16 cellular contexts compared by ENCODE assay signal in the genomic region with DNA sequence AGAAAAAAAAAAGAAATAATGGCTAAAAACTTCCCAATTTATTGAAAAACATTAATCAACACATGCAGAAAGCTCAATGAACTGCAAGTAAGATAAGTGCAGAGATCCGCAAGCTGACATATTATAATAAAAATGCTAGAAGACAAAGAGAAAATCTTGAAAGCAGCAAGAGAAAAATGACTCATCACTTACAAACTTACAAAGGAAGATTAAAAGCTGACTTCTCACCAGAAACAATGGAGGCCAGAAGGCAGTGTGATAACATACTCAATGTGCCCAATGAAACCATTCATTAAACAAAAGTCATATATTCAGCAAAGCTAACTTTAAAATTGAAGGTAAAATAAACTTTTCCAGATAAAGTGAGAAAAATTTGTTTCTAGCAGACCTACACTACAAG.
"Had no signal": no experiment of that assay in that cellular context is flagged by ENCODE, and none has a peak within 500 bp of the region (broad histone marks: within the 10 kb centered on the region; RNA-seq: fewer than 3 reads in every experiment).

No MANE protein-coding gene starts in this region.

- H3K27ac ChIP-seq: body of pancreas, parathyroid adenoma, uterus had no signal

- H3K4me1 ChIP-seq: body of pancreas, parathyroid adenoma, uterus had no signal

- H3K27me3 ChIP-seq: body of pancreas, uterus had no signal

- H3K4me1 Mint-ChIP-seq: stimulated activated effector memory CD8-positive, alpha-beta T cell treated with anti-CD3 and anti-CD28 coated beads, Interleukin-12 subunit alpha, Interleukin-12 subunit beta, amount 100 ng/mL, for 72 hours had no signal

- H3K36me3 Mint-ChIP-seq: activated CD8-positive, alpha-beta memory T cell treated with anti-CD3 and anti-CD28 coated beads, Interleukin-2, amount 10 ng/mL, durations not matched to agents 7 days and 5 days; naive thymus-derived CD8-positive, alpha-beta T cell; stimulated activated effector memory CD8-positive, alpha-beta T cell treated with anti-CD3 and anti-CD28 coated beads, Interleukin-12 subunit alpha, Interleukin-12 subunit beta, amount 100 ng/mL, for 72 hours had no signal

- H3K27ac Mint-ChIP-seq: activated CD8-positive, alpha-beta memory T cell treated with anti-CD3 and anti-CD28 coated beads, Interleukin-2, amount 10 ng/mL, durations not matched to agents 7 days and 5 days; activated T-cell treated with anti-CD3 and anti-CD28 coated beads, Interleukin-2, amount 50 U/mL, for 24 hours; naive thymus-derived CD8-positive, alpha-beta T cell; stimulated activated effector memory CD8-positive, alpha-beta T cell treated with anti-CD3 and anti-CD28 coated beads, Interleukin-12 subunit alpha, Interleukin-12 subunit beta, amount 100 ng/mL, for 72 hours had no signal

- DNase-seq: activated CD4-positive, alpha-beta T cell treated with anti-CD3 and anti-CD28 coated beads, Interleukin-2, amount 50 U/mL, for 4 hours; activated CD4-positive, CD25-positive, alpha-beta regulatory T cell treated with anti-CD3 and anti-CD28 coated beads, Interleukin-2, amount 50 U/mL, for 72 hours; activated CD8-positive, alpha-beta memory T cell treated with anti-CD3 and anti-CD28 coated beads, Interleukin-2, amount 10 ng/mL, durations not matched to agents 7 days and 5 days; activated naive CD4-positive, alpha-beta T cell treated with anti-CD3 and anti-CD28 coated beads, Interleukin-2, amount 50 U/mL, for 16 hours; activated T-cell treated with anti-CD3 and anti-CD28 coated beads, Interleukin-2, amount 50 U/mL, for 24 hours; body of pancreas; glutamatergic neuron; hypothalamus; mesenchymal stem cell; naive thymus-derived CD8-positive, alpha-beta T cell; T-helper 1 cell; T1000; uterus had no signal

- H3K4me3 Mint-ChIP-seq: activated CD8-positive, alpha-beta memory T cell treated with anti-CD3 and anti-CD28 coated beads, Interleukin-2, amount 10 ng/mL, durations not matched to agents 7 days and 5 days; activated T-cell treated with anti-CD3 and anti-CD28 coated beads, Interleukin-2, amount 50 U/mL, for 24 hours; naive thymus-derived CD8-positive, alpha-beta T cell; stimulated activated effector memory CD8-positive, alpha-beta T cell treated with anti-CD3 and anti-CD28 coated beads, Interleukin-12 subunit alpha, Interleukin-12 subunit beta, amount 100 ng/mL, for 72 hours had no signal

- H3K4me3 ChIP-seq: body of pancreas, uterus had no signal

- ATAC-seq: activated CD8-positive, alpha-beta memory T cell treated with anti-CD3 and anti-CD28 coated beads, Interleukin-2, amount 10 ng/mL, durations not matched to agents 7 days and 5 days; body of pancreas; esophagus mucosa; naive thymus-derived CD8-positive, alpha-beta T cell; stimulated activated effector memory CD8-positive, alpha-beta T cell treated with anti-CD3 and anti-CD28 coated beads, Interleukin-12 subunit alpha, Interleukin-12 subunit beta, amount 100 ng/mL, for 72 hours had no signal

- H3K27me3 Mint-ChIP-seq: activated CD8-positive, alpha-beta memory T cell treated with anti-CD3 and anti-CD28 coated beads, Interleukin-2, amount 10 ng/mL, durations not matched to agents 7 days and 5 days; activated T-cell treated with anti-CD3 and anti-CD28 coated beads, Interleukin-2, amount 50 U/mL, for 24 hours; naive thymus-derived CD8-positive, alpha-beta T cell had no signal

- H3K9me3 Mint-ChIP-seq: activated T-cell treated with anti-CD3 and anti-CD28 coated beads, Interleukin-2, amount 50 U/mL, for 24 hours had no signal
